ENCODE assay signal across 8 cellular contexts in the genomic region with DNA sequence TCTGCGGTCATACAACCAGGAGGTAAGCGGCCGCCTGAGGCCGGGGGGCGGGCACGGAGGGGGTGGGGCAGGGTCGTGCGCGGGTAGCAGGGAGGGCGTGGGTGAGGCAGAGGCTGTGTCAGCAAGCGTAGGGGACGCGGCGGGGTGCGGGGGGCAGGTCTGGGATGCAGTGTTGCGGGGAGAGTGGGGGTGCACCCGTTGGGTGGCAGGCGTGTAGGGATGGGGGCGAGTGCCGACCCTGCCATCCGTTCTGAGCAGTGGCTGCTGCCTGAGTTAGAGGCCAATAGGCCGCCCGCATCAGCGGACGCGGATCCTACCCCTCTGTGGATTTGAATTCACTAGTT. TPM values are rescaled to one million over a fixed set of nuclear protein-coding genes. Genes with fewer than 3 reads are reported as not detected.
DNase-seq lines count a peak whose midpoint lies in the region; ATAC-seq, FAIRE-seq and TF ChIP-seq lines count a peak whose summit lies in the region.

No MANE protein-coding gene starts in this region.

- H3K27ac ChIP-seq in RWPE1, result peak overlapping the region; percentile 99
- peak overlapping the region; percentile 96 to 100 (median 98) for H3K27ac ChIP-seq in esophagus squamous epithelium
- peak overlapping the region; percentile 96 to 98 (median 97) for H3K27ac ChIP-seq in pancreas

- CTCF ChIA-PET in RWPE1 (lab: Yijun Ruan, JAX), result no interaction called here

- H3K9me3 ChIP-seq in esophagus squamous epithelium, result no peaks in the 10 kb centered on the region
- H3K9me3 ChIP-seq in pancreas, result no peaks in the 10 kb centered on the region

- peak in 2 of 4 donors; percentile 0 for ATAC-seq in pancreas
- ATAC-seq in HG02588 (IDR thresholded peaks at IDR 0.05; ENCODE audit: unreplicated experiment), result no peak

- H3K4me1 ChIP-seq in esophagus squamous epithelium (peaks cover 29 to 58% (median 30%) of the 10 kb centered on the region in 3 donors), pancreas (peaks cover 10 to 29% (median 24%) of the 10 kb centered on the region in 3 donors)

- intact Hi-C loops in esophagus squamous epithelium (cut with DNase I), result no loop called here
- intact Hi-C loops in pancreas (cut with DNase I), result no loop called here

- DNase-seq in RWPE1 (ENCODE audit: low spot score) (no peak), esophagus squamous epithelium (lab: John Stamatoyannopoulos, UW) (no peak), pancreas (peak in 2 of 6 donors; percentile 67 to 82), HTR-8/SVneo (ENCODE audit: insufficient read length, low spot score) (no peak), middle frontal gyrus (ENCODE audit: extremely low spot score, low spot score) (no peak)
- no peak for DNase-seq in stimulated activated naive CD4-positive, alpha-beta T cell (lab: John Stamatoyannopoulos, UW)

- no peak for TF ChIP-seq CTCF in RWPE1 (conservative IDR thresholded peaks at IDR 0.05; ENCODE audit: low read depth)
- no peak for TF ChIP-seq CTCF in esophagus squamous epithelium (IDR thresholded peaks at IDR 0.05)
- TF ChIP-seq CTCF in pancreas (IDR thresholded peaks at IDR 0.05), result no peak

- H3K36me3 ChIP-seq in esophagus squamous epithelium (peaks cover 35 to 67% (median 35%) of the 10 kb centered on the region in 3 donors), pancreas (peaks cover 0 to 38% (median 34%) of the 10 kb centered on the region in 3 donors)

- 1% methylated on average over 12 to 14 of the region's 26 CpGs for WGBS in esophagus squamous epithelium, 2 donors
- WGBS in pancreas, 2 donors, result 0 to 1% methylated on average over 26 of the region's 26 CpGs

- no peak for FAIRE-seq in pancreas (lab: Jason Lieb, UNC)
- no peak for FAIRE-seq in HTR-8/SVneo (lab: Jason Lieb, UNC)

- H3K4me3 ChIP-seq in GM08714 (ENCODE audit: low read length), result peak overlapping the region; percentile 83
- H3K4me3 ChIP-seq in esophagus squamous epithelium, result peak overlapping the region; percentile 80 to 100 (median 90)
- peak overlapping the region; percentile 86 to 100 (median 96) for H3K4me3 ChIP-seq in pancreas

- POLR2A ChIA-PET in RWPE1 (lab: Yijun Ruan, JAX; ENCODE audit: low non-redundant PET), result no interaction called here

- H3K27me3 ChIP-seq in esophagus squamous epithelium (no peaks in the 10 kb centered on the region), pancreas (no peaks in the 10 kb centered on the region)

- TF ChIP-seq POLR2A in esophagus squamous epithelium (IDR thresholded peaks at IDR 0.05), result no peak

RNA-seq across cellular contexts. Expression of a gene that starts 1.4 kb away (rescaled TPM):
- total RNA-seq in esophagus squamous epithelium (10 to 100 TPM; 48.3 to 71.1 (median 60.2) TPM), pancreas (10 to 100 TPM; 29.7 to 49.3 (median 40.9) TPM)
- 10 to 100 TPM; 39.6 to 47.1 TPM for polyA plus RNA-seq in pancreas

RNA-seq across cellular contexts. Expression of a gene that starts 1.7 kb away (rescaled TPM):
- total RNA-seq in esophagus squamous epithelium (10 to 100 TPM; 16.3 to 24.8 (median 17.1) TPM), pancreas (10 to 100 TPM; 29.8 to 53.4 (median 48.8) TPM)
- 10 to 100 TPM; 27.7 to 30.7 TPM for polyA plus RNA-seq in pancreas

RNA-seq across cellular contexts. Expression of a gene that starts 16.0 kb away (rescaled TPM):
- total RNA-seq in esophagus squamous epithelium (not detected), pancreas (under 1 TPM in 3 of 6 donors, not detected in 3; 0.41 to 0.70 (median 0.63) TPM)
- 1 to 10 TPM in 1 of 2 donors, not detected in 1; 1.1 TPM for polyA plus RNA-seq in pancreas

RNA-seq across cellular contexts. Expression of a gene that starts 27.3 kb away (rescaled TPM):
- 1 to 10 TPM; 2.5 to 8.3 (median 6.1) TPM for total RNA-seq in esophagus squamous epithelium
- 10 to 100 TPM in 4 of 6 donors, 1 to 10 TPM in 2; 7.7 to 13.2 (median 10.9) TPM for total RNA-seq in pancreas
- 10 to 100 TPM; 21.4 to 25.1 TPM for polyA plus RNA-seq in pancreas

RNA-seq across cellular contexts. Expression of a gene that starts 27.9 kb away (rescaled TPM):
- total RNA-seq in esophagus squamous epithelium (100 to 1,000 TPM in 2 of 4 donors, 10 to 100 TPM in 2; 46.4 to 116 (median 105) TPM), pancreas (10 to 100 TPM; 35.5 to 48.3 (median 41.9) TPM)
- polyA plus RNA-seq in pancreas, result 100 to 1,000 TPM in 1 of 2 donors, 10 to 100 TPM in 1; 97.5 to 118 TPM
